Comparison of ENCODE assay signal across 7 cellular contexts in genomic region chr18:657311-657997, GRCh38. TPM values are rescaled to one million over a fixed set of nuclear protein-coding genes. Genes with fewer than 3 reads are reported as not detected.
A peak's percentile ranks its signal among the peaks of the same experiment; 100 is the strongest.
DNase-seq lines count a peak whose midpoint lies in the region; ATAC-seq and TF ChIP-seq lines count a peak whose summit lies in the region.

TYMS (plus strand) TSS chr18:657653; CDS start chr18:657743, 90 bp downstream.

- H3K27me3 Mint-ChIP-seq in activated naive CD8-positive, alpha-beta T cell treated with anti-CD3 and anti-CD28 coated beads, Interleukin-2, amount 10 ng/mL, durations not matched to agents 7 days and 5 days: no peaks in the 10 kb centered on the region

- peak within 1 kb of the TSS; percentile 92 for H3K27ac Mint-ChIP-seq in activated naive CD8-positive, alpha-beta T cell treated with anti-CD3 and anti-CD28 coated beads, Interleukin-2, amount 10 ng/mL, durations not matched to agents 7 days and 5 days

- TF ChIP-seq CTCF in GM12875 (IDR thresholded peaks at IDR 0.05; ENCODE audit: borderline replicate concordance, insufficient read depth, low read depth, low read length): peak; percentile 16; the same call in 1 of the 2 replicates
- TF ChIP-seq CTCF in HEK293 (tag by site-specific recombination; IDR thresholded peaks at IDR 0.05): no peak; the same call in none of the 2 replicates
- TF ChIP-seq CTCF in retinal pigment epithelial cell (conservative IDR thresholded peaks at IDR 0.05; ENCODE audit: low read depth, low read length): peak; percentile 7

- DNase-seq in LoVo (ENCODE audit: low spot score) (peak; percentile 83), RKO (ENCODE audit: low spot score) (peak; percentile 81), left ventricle myocardium superior (peak; percentile 44), retinal pigment epithelial cell (ENCODE audit: low read depth) (peak; percentile 33)
- peak; percentile 78 for DNase-seq in activated naive CD8-positive, alpha-beta T cell treated with anti-CD3 and anti-CD28 coated beads, Interleukin-2, amount 10 ng/mL, durations not matched to agents 7 days and 5 days

- H3K9me3 ChIP-seq in HEK293 (ENCODE audit: control insufficient read depth, insufficient read depth, low read depth, low read length): no peaks in the 10 kb centered on the region

- peak; percentile 63 for ATAC-seq in activated naive CD8-positive, alpha-beta T cell treated with anti-CD3 and anti-CD28 coated beads, Interleukin-2, amount 10 ng/mL, durations not matched to agents 7 days and 5 days (ENCODE audit: low read depth)
- peak; percentile 70 for ATAC-seq in left ventricle myocardium superior

- CTCF ChIA-PET in HEK293 (lab: Yijun Ruan, JAX): interaction anchor here (0.6 to 2.3 kb wide), 7 partner anchors 9 to 184 kb away, joined by 3 to 6 read pairs (median 3); no protein-coding TSS in a partner anchor

- H3K4me1 Mint-ChIP-seq in activated naive CD8-positive, alpha-beta T cell treated with anti-CD3 and anti-CD28 coated beads, Interleukin-2, amount 10 ng/mL, durations not matched to agents 7 days and 5 days: peaks cover 37% of the 10 kb centered on the region

- POLR2A ChIA-PET in HEK293 (lab: Yijun Ruan, JAX): interaction anchor here (0.8 to 3.7 kb wide), 14 partner anchors 9 to 389 kb away, joined by 3 to 28 read pairs (median 6); partner anchors contain the start of gene THOC1
- POLR2A ChIA-PET in activated naive CD8-positive, alpha-beta T cell treated with anti-CD3 and anti-CD28 coated beads, Interleukin-2, amount 10 ng/mL, durations not matched to agents 7 days and 5 days (lab: Charles Lee): interaction anchor here (0.9 to 4.0 kb wide), 20 partner anchors 8 to 499 kb away, joined by 3 to 39 read pairs (median 4); partner anchors contain the start of genes ENOSF1, THOC1, USP14 and YES1

- peaks cover 45% of the 10 kb centered on the region for H3K36me3 Mint-ChIP-seq in activated naive CD8-positive, alpha-beta T cell treated with anti-CD3 and anti-CD28 coated beads, Interleukin-2, amount 10 ng/mL, durations not matched to agents 7 days and 5 days

- H3K27ac ChIP-seq in HEK293 (ENCODE audit: extremely low read depth, low read depth, low read length): peak within 1 kb of the TSS; percentile 99

- H3K4me3 ChIP-seq in GM12875 (ENCODE audit: low read depth, low read length) (peak within 1 kb of the TSS; percentile 93), HEK293 (ENCODE audit: low read depth, low read length) (peak within 1 kb of the TSS; percentile 59), retinal pigment epithelial cell (ENCODE audit: low read length) (peak within 1 kb of the TSS; percentile 78)

- peak within 1 kb of the TSS; percentile 96 for H3K4me3 Mint-ChIP-seq in activated naive CD8-positive, alpha-beta T cell treated with anti-CD3 and anti-CD28 coated beads, Interleukin-2, amount 10 ng/mL, durations not matched to agents 7 days and 5 days

- H3K9me3 Mint-ChIP-seq in activated naive CD8-positive, alpha-beta T cell treated with anti-CD3 and anti-CD28 coated beads, Interleukin-2, amount 10 ng/mL, durations not matched to agents 7 days and 5 days: peaks cover 8% of the 10 kb centered on the region

- H3K4me1 ChIP-seq in HEK293 (ENCODE audit: control insufficient read depth, insufficient read depth, low read length): 0 out of 2 replicates have a peak, but pooled peaks cover under 1% of the 10 kb centered on the region

- intact Hi-C loops in left ventricle myocardium superior (cut with micrococcal nuclease): no loop called here

- H3K36me3 ChIP-seq in HEK293 (ENCODE audit: control insufficient read depth in 2 of 2, insufficient read depth in 1 of 2, low read length in 2 of 2): peaks cover 26 to 38% of the 10 kb centered on the region in 2 experiments

TF ChIP-seq in HEK293, 187 proteins besides CTCF, POLR2A, EP300 and RAD21 (continues in another document):
- TF ChIP-seq ZNF792 (tag by site-specific recombination; IDR thresholded peaks at IDR 0.05) (no peak), ZBTB10 (tag by site-specific recombination; IDR thresholded peaks at IDR 0.05) (peak; percentile 83), ZNF791 (tag by site-specific recombination; IDR thresholded peaks at IDR 0.05) (no peak), ZNF518A (tag by site-specific recombination; conservative IDR thresholded peaks at IDR 0.05; ENCODE audit: low read depth) (no peak), ZNF621 (tag by site-specific recombination; IDR thresholded peaks at IDR 0.05) (no peak), MEIS1 (CRISPR knock-in tag; IDR thresholded peaks at IDR 0.05; ENCODE audit: borderline replicate concordance) (peak; percentile 31; the same call in 1 of the 2 replicates), ZFP69B (tag by site-specific recombination; IDR thresholded peaks at IDR 0.05) (peak; percentile 32; the same call in 1 of the 2 replicates), ZNF23 (tag by site-specific recombination; IDR thresholded peaks at IDR 0.05; ENCODE audit: borderline replicate concordance) (no peak), ZNF112 (tag by site-specific recombination; IDR thresholded peaks at IDR 0.05) (no peak), ZNF707 (tag by site-specific recombination; IDR thresholded peaks at IDR 0.05) (no peak)

RNA-seq across cellular contexts. Expression of gene TYMS, which starts in this region (rescaled TPM):
- 100 to 1,000 TPM; 306 to 322 TPM for total RNA-seq in activated naive CD8-positive, alpha-beta T cell treated with anti-CD3 and anti-CD28 coated beads, Interleukin-2, amount 10 ng/mL, durations not matched to agents 7 days and 5 days
- total RNA-seq in left ventricle myocardium superior: 3.8 TPM

Comparison
In these comparisons a context has a peak if more than half of its experiments do, and no peak if none do; other contexts are left out.
1. Peak in every context shown above with its lines: DNase-seq, ATAC-seq, H3K4me3 ChIP-seq and H3K27ac ChIP-seq.
2. RNA of gene TYMS (total RNA-seq): 306 to 322 TPM in activated naive CD8-positive, alpha-beta T cell treated with anti-CD3 and anti-CD28 coated beads, Interleukin-2, amount 10 ng/mL, durations not matched to agents 7 days and 5 days; 3.8 TPM in left ventricle myocardium superior (single experiment); every median in the first group is over 10 times any median in the second.
3. DNase-seq: peak in every context shown above with its lines; median percentile 83 in LoVo; 81 in RKO; 78 in activated naive CD8-positive, alpha-beta T cell treated with anti-CD3 and anti-CD28 coated beads, Interleukin-2, amount 10 ng/mL, durations not matched to agents 7 days and 5 days; 44 in left ventricle myocardium superior; 33 in retinal pigment epithelial cell.